ENCODE assay signal across 1 cellular context in the genomic region with DNA sequence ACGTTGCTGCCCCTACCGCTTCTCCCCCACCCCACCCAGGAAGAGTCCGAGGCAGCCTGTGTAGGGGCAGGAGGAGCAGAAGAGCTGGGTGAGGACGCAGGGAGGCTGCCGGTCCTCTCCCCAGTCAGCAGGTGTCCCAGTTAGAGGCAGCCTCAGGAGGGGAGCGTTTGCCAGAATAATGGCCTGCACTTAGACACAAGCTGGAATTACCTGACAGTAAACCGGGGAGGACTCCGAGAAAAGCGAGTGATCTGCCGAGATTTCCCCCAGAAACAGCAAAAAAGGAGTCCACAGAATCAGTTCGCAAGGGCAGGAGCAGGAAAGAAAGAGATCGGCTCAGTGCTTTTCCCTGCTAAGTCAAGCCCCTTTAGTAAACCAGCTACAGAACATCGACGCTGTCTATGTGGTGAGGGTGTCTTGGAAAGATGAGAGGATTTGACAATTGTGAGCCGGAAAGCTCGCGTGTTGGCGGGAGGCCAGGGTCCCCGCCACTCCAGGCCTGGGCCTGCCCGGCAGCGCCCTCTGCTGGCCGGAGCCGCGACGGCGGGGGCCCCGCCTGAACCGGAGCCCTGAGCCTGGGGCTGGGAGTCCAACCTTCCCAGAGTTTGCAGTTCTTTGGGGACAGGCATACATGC.
A peak's percentile ranks its signal among the peaks of the same experiment; 100 is the strongest.
TF ChIP-seq lines count a peak whose summit lies in the region.

No MANE protein-coding gene starts in this region.

TF ChIP-seq in HepG2, 621 proteins besides CTCF, POLR2A, EP300 and RAD21 (continued from another document and continues in another):
- TF ChIP-seq, protein P1, sequence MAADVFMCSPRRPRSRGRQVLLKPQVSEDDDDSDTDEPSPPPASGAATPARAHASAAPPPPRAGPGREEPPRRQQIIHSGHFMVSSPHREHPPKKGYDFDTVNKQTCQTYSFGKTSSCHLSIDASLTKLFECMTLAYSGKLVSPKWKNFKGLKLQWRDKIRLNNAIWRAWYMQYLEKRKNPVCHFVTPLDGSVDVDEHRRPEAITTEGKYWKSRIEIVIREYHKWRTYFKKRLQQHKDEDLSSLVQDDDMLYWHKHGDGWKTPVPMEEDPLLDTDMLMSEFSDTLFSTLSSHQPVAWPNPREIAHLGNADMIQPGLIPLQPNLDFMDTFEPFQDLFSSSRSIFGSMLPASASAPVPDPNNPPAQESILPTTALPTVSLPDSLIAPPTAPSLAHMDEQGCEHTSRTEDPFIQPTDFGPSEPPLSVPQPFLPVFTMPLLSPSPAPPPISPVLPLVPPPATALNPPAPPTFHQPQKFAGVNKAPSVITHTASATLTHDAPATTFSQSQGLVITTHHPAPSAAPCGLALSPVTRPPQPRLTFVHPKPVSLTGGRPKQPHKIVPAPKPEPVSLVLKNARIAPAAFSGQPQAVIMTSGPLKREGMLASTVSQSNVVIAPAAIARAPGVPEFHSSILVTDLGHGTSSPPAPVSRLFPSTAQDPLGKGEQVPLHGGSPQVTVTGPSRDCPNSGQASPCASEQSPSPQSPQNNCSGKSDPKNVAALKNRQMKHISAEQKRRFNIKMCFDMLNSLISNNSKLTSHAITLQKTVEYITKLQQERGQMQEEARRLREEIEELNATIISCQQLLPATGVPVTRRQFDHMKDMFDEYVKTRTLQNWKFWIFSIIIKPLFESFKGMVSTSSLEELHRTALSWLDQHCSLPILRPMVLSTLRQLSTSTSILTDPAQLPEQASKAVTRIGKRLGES (CRISPR knock-in tag; IDR thresholded peaks at IDR 0.05; ENCODE audit: borderline replicate concordance) = no peak
- no peak for TF ChIP-seq IRX3 (CRISPR knock-in tag; IDR thresholded peaks at IDR 0.05; ENCODE audit: borderline replicate concordance, low read depth)
- TF ChIP-seq RFX1 (IDR thresholded peaks at IDR 0.05) = no peak
- TF ChIP-seq, protein P2, sequence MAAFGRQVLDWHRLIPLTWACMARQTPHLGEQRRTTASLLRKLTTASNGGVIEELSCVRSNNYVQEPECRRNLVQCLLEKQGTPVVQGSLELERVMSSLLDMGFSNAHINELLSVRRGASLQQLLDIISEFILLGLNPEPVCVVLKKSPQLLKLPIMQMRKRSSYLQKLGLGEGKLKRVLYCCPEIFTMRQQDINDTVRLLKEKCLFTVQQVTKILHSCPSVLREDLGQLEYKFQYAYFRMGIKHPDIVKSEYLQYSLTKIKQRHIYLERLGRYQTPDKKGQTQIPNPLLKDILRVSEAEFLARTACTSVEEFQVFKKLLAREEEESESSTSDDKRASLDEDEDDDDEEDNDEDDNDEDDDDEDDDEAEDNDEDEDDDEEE (CRISPR knock-in tag; IDR thresholded peaks at IDR 0.05) = no peak
- TF ChIP-seq HOXA9 (CRISPR knock-in tag; IDR thresholded peaks at IDR 0.05; ENCODE audit: borderline replicate concordance) = no peak
- no peak for TF ChIP-seq ZNF546 (CRISPR knock-in tag; conservative IDR thresholded peaks at IDR 0.05)
- TF ChIP-seq ZNF317 (CRISPR knock-in tag; IDR thresholded peaks at IDR 0.05) = no peak
- TF ChIP-seq NFYC (CRISPR knock-in tag; IDR thresholded peaks at IDR 0.05) = no peak
- no peak for TF ChIP-seq SIX4 (CRISPR knock-in tag; IDR thresholded peaks at IDR 0.05)
- TF ChIP-seq ZNF720 (CRISPR knock-in tag; IDR thresholded peaks at IDR 0.05) = no peak
- TF ChIP-seq ZBTB7B (CRISPR knock-in tag; IDR thresholded peaks at IDR 0.05) = peak; percentile 72; the same call in 1 of the 2 replicates
- no peak for TF ChIP-seq LCORL (IDR thresholded peaks at IDR 0.05)
- peak; percentile 86 for TF ChIP-seq LCORL (CRISPR knock-in tag; IDR thresholded peaks at IDR 0.05)
- peak; percentile 85 for TF ChIP-seq CCDC6 (CRISPR knock-in tag; IDR thresholded peaks at IDR 0.05)
- no peak for TF ChIP-seq TMF1 (CRISPR knock-in tag; IDR thresholded peaks at IDR 0.05; ENCODE audit: low read depth)
- no peak for TF ChIP-seq KLF9 (CRISPR knock-in tag; IDR thresholded peaks at IDR 0.05; ENCODE audit: low read depth)
- TF ChIP-seq TBP (CRISPR knock-in tag; IDR thresholded peaks at IDR 0.05) = no peak
- 0 out of 2 replicates have a peak, but pooled peaks have one; percentile 62 for TF ChIP-seq MYC (CRISPR knock-in tag; IDR thresholded peaks at IDR 0.05; ENCODE audit: borderline replicate concordance)
- no peak for TF ChIP-seq NR1H2 (CRISPR knock-in tag; IDR thresholded peaks at IDR 0.05; ENCODE audit: borderline replicate concordance, low read depth)
- no peak for TF ChIP-seq ATRX (CRISPR knock-in tag; IDR thresholded peaks at IDR 0.05; ENCODE audit: borderline replicate concordance)
- TF ChIP-seq, protein P3, sequence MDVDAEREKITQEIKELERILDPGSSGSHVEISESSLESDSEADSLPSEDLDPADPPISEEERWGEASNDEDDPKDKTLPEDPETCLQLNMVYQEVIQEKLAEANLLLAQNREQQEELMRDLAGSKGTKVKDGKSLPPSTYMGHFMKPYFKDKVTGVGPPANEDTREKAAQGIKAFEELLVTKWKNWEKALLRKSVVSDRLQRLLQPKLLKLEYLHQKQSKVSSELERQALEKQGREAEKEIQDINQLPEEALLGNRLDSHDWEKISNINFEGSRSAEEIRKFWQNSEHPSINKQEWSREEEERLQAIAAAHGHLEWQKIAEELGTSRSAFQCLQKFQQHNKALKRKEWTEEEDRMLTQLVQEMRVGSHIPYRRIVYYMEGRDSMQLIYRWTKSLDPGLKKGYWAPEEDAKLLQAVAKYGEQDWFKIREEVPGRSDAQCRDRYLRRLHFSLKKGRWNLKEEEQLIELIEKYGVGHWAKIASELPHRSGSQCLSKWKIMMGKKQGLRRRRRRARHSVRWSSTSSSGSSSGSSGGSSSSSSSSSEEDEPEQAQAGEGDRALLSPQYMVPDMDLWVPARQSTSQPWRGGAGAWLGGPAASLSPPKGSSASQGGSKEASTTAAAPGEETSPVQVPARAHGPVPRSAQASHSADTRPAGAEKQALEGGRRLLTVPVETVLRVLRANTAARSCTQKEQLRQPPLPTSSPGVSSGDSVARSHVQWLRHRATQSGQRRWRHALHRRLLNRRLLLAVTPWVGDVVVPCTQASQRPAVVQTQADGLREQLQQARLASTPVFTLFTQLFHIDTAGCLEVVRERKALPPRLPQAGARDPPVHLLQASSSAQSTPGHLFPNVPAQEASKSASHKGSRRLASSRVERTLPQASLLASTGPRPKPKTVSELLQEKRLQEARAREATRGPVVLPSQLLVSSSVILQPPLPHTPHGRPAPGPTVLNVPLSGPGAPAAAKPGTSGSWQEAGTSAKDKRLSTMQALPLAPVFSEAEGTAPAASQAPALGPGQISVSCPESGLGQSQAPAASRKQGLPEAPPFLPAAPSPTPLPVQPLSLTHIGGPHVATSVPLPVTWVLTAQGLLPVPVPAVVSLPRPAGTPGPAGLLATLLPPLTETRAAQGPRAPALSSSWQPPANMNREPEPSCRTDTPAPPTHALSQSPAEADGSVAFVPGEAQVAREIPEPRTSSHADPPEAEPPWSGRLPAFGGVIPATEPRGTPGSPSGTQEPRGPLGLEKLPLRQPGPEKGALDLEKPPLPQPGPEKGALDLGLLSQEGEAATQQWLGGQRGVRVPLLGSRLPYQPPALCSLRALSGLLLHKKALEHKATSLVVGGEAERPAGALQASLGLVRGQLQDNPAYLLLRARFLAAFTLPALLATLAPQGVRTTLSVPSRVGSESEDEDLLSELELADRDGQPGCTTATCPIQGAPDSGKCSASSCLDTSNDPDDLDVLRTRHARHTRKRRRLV (CRISPR knock-in tag; IDR thresholded peaks at IDR 0.05) = no peak
- TF ChIP-seq KAT8 (CRISPR knock-in tag; IDR thresholded peaks at IDR 0.05) = peak; percentile 82
- TF ChIP-seq, protein P4, sequence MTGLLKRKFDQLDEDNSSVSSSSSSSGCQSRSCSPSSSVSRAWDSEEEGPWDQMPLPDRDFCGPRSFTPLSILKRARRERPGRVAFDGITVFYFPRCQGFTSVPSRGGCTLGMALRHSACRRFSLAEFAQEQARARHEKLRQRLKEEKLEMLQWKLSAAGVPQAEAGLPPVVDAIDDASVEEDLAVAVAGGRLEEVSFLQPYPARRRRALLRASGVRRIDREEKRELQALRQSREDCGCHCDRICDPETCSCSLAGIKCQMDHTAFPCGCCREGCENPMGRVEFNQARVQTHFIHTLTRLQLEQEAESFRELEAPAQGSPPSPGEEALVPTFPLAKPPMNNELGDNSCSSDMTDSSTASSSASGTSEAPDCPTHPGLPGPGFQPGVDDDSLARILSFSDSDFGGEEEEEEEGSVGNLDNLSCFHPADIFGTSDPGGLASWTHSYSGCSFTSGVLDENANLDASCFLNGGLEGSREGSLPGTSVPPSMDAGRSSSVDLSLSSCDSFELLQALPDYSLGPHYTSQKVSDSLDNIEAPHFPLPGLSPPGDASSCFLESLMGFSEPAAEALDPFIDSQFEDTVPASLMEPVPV (CRISPR knock-in tag; IDR thresholded peaks at IDR 0.05) = no peak
- no peak for TF ChIP-seq MED8 (CRISPR knock-in tag; IDR thresholded peaks at IDR 0.05; ENCODE audit: insufficient replicate concordance)
- TF ChIP-seq ZNF562 (CRISPR knock-in tag; IDR thresholded peaks at IDR 0.05; ENCODE audit: borderline replicate concordance) = no peak
- TF ChIP-seq SIN3B (IDR thresholded peaks at IDR 0.05; ENCODE audit: low read length) = no peak
- no peak for TF ChIP-seq MAFG (CRISPR knock-in tag; IDR thresholded peaks at IDR 0.05)
- TF ChIP-seq ZNF615 (CRISPR knock-in tag; IDR thresholded peaks at IDR 0.05; ENCODE audit: borderline replicate concordance) = no peak
- TF ChIP-seq XBP1 (CRISPR knock-in tag; IDR thresholded peaks at IDR 0.05) = no peak
- TF ChIP-seq BATF2 (CRISPR knock-in tag; IDR thresholded peaks at IDR 0.05) = no peak
- no peak for TF ChIP-seq ZSCAN31 (CRISPR knock-in tag; IDR thresholded peaks at IDR 0.05; ENCODE audit: low read depth)
- TF ChIP-seq CEBPB (IDR thresholded peaks at IDR 0.05; ENCODE audit: borderline replicate concordance, low read depth, low read length) = no peak
- TF ChIP-seq POGZ (CRISPR knock-in tag; IDR thresholded peaks at IDR 0.05) = peak; percentile 76
- peak; percentile 85; the same call in 1 of the 2 replicates for TF ChIP-seq IRF9 (CRISPR knock-in tag; IDR thresholded peaks at IDR 0.05; ENCODE audit: borderline replicate concordance)
- TF ChIP-seq ATF6 (CRISPR knock-in tag; conservative IDR thresholded peaks at IDR 0.05) = no peak
- TF ChIP-seq NKX3-1 (CRISPR knock-in tag; IDR thresholded peaks at IDR 0.05) = no peak
- TF ChIP-seq NFIC (IDR thresholded peaks at IDR 0.05; ENCODE audit: low read length) = 0 out of 2 replicates have a peak, but pooled peaks have one; percentile 58
- no peak for TF ChIP-seq ZNF639 (CRISPR knock-in tag; conservative IDR thresholded peaks at IDR 0.05)
- peak; percentile 80; the same call in 1 of the 2 replicates for TF ChIP-seq ZNF775 (CRISPR knock-in tag; IDR thresholded peaks at IDR 0.05; ENCODE audit: borderline replicate concordance)
- peak; percentile 42; the same call in 1 of the 2 replicates for TF ChIP-seq TFDP1 (CRISPR knock-in tag; IDR thresholded peaks at IDR 0.05; ENCODE audit: borderline replicate concordance)
- TF ChIP-seq ZNF552 (CRISPR knock-in tag; IDR thresholded peaks at IDR 0.05; ENCODE audit: borderline replicate concordance) = no peak
- TF ChIP-seq MTF2 (CRISPR knock-in tag; IDR thresholded peaks at IDR 0.05; ENCODE audit: borderline replicate concordance) = peak; percentile 52; the same call in 1 of the 2 replicates
- no peak for TF ChIP-seq SNAI1 (CRISPR knock-in tag; IDR thresholded peaks at IDR 0.05; ENCODE audit: borderline replicate concordance)
- TF ChIP-seq MIER2 (CRISPR knock-in tag; IDR thresholded peaks at IDR 0.05) = peak; percentile 37; the same call in 1 of the 2 replicates
- peak in 1 of 2 experiments; percentile 87; a peak in 1 of 4 replicates for TF ChIP-seq KLF16 (CRISPR knock-in tag; IDR thresholded peaks at IDR 0.05)
- TF ChIP-seq ARNT2 (CRISPR knock-in tag; IDR thresholded peaks at IDR 0.05; ENCODE audit: low read depth) = no peak
- TF ChIP-seq CEBPG (CRISPR knock-in tag; IDR thresholded peaks at IDR 0.05) = no peak
- TF ChIP-seq SMAD3 (CRISPR knock-in tag; IDR thresholded peaks at IDR 0.05) = no peak
